1 cellular context compared by ENCODE assay signal in genomic region chr15:68304611-68305337, GRCh38.
TF ChIP-seq lines count a peak whose summit lies in the region.

No MANE protein-coding gene starts in this region.

TF ChIP-seq in K562, 482 proteins besides CTCF, POLR2A, EP300 and RAD21:
- TF ChIP-seq SNAPC5 (CRISPR knock-in tag; IDR thresholded peaks at IDR 0.05) (no peak), CHD7 (IDR thresholded peaks at IDR 0.05; ENCODE audit: low read depth, low read length) (no peak), PHF21A (IDR thresholded peaks at IDR 0.05; ENCODE audit: borderline replicate concordance, low read depth) (no peak), ZNF449 (CRISPR knock-in tag; IDR thresholded peaks at IDR 0.05) (no peak), ZNF830 (CRISPR knock-in tag; IDR thresholded peaks at IDR 0.05) (no peak), ZNF76 (CRISPR knock-in tag; IDR thresholded peaks at IDR 0.05; ENCODE audit: borderline replicate concordance) (no peak), SMARCE1 (IDR thresholded peaks at IDR 0.05) (no peak), ZNF507 (tag; conservative IDR thresholded peaks at IDR 0.05) (no peak)
